Comparison of ENCODE assay signal across 28 cellular contexts in the genomic region with DNA sequence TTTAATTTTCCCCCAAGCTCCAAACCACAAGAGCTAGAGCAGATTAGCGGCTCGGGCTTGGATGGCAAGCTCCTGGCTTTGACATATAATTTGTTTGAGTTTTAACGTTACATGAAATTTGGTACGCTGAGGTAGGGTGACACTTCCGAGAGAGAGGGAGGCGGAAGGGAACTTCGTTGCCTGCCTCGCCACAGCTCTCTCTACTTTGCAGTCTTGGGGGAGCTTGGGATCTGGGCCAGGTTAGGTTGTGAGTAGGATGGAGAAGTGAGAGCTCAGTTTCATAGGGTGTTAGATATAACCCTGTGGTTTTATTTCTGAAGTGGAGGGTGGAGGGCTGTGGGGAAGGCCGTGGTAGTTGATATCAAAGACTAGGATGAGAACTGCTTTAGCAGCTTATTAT. TPM values are rescaled to one million over a fixed set of nuclear protein-coding genes. Genes with fewer than 3 reads are reported as not detected.
"Had no signal": no experiment of that assay in that cellular context is flagged by ENCODE, and none has a peak within 500 bp of the region (broad histone marks: within the 10 kb centered on the region; RNA-seq: fewer than 3 reads in every experiment).

No MANE protein-coding gene starts in this region.

- H3K9me3 ChIP-seq: adrenal gland, MG63, SJCRH30 had no signal

- H3K36me3 Mint-ChIP-seq: activated CD4-positive, alpha-beta memory T cell treated with anti-CD3 and anti-CD28 coated beads for 36 hours had no signal

- H3K9me3 Mint-ChIP-seq: activated CD4-positive, alpha-beta memory T cell treated with anti-CD3 and anti-CD28 coated beads for 36 hours; activated naive CD4-positive, alpha-beta T cell treated with anti-CD3 and anti-CD28 coated beads for 36 hours; activated T-helper 1 cell treated with anti-CD3 and anti-CD28 coated beads, Interleukin-12 subunit alpha, Interleukin-12 subunit beta, Interleukin-2, Interleukin-4 antibody, amounts not matched to agents 30 ng/mL and 10 ng/mL and 1 ng/mL, durations not matched to agents 14 hours and 24 hours and 36 hours; brain; IgD-negative memory B cell; T-helper 1 cell treated with Interleukin-12 subunit alpha and Interleukin-12 subunit beta and Interleukin-4 antibody, amounts not matched to agents 30 μg/mL and 1 μg/mL, for 36 hours; T-helper 2 cell treated with Interferon-gamma antibody and Interleukin-4, amounts not matched to agents 5 μg/mL and 100 μg/mL, for 36 hours; WTC11 had no signal

- H3K27ac ChIP-seq: adrenal gland, SJCRH30, SK-N-MC had no signal

- H3K4me1 Mint-ChIP-seq: IgD-negative memory B cell had no signal

- H3K27me3 Mint-ChIP-seq: activated CD4-positive, alpha-beta memory T cell treated with anti-CD3 and anti-CD28 coated beads for 36 hours had no signal

- H3K4me3 Mint-ChIP-seq: activated CD4-positive, alpha-beta memory T cell treated with anti-CD3 and anti-CD28 coated beads for 36 hours; activated naive CD4-positive, alpha-beta T cell treated with anti-CD3 and anti-CD28 coated beads for 36 hours; activated T-cell treated with anti-CD3 and anti-CD28 coated beads, Interleukin-2, amount 50 U/mL, for 4 hours; activated T-helper 1 cell treated with anti-CD3 and anti-CD28 coated beads, Interleukin-12 subunit alpha, Interleukin-12 subunit beta, Interleukin-2, Interleukin-4 antibody, amounts not matched to agents 30 ng/mL and 10 ng/mL and 1 ng/mL, durations not matched to agents 14 hours and 24 hours and 36 hours; brain; IgD-negative memory B cell; T-helper 1 cell treated with Interleukin-12 subunit alpha and Interleukin-12 subunit beta and Interleukin-4 antibody, amounts not matched to agents 30 μg/mL and 1 μg/mL, for 36 hours; T-helper 2 cell treated with Interferon-gamma antibody and Interleukin-4, amounts not matched to agents 5 μg/mL and 100 μg/mL, for 36 hours; WTC11 had no signal

- H3K4me3 ChIP-seq: adrenal gland, MG63, SJCRH30, SK-N-MC had no signal

- H3K27me3 ChIP-seq: adrenal gland, MG63, SJCRH30 had no signal

- H3K27ac Mint-ChIP-seq: activated CD4-positive, alpha-beta memory T cell treated with anti-CD3 and anti-CD28 coated beads for 36 hours; activated naive CD4-positive, alpha-beta T cell treated with anti-CD3 and anti-CD28 coated beads for 36 hours; activated naive CD4-positive, alpha-beta T cell treated with anti-CD3 and anti-CD28 coated beads, Interleukin-2, amount 50 U/mL, for 72 hours; activated T-helper 1 cell treated with anti-CD3 and anti-CD28 coated beads, Interleukin-12 subunit alpha, Interleukin-12 subunit beta, Interleukin-2, Interleukin-4 antibody, amounts not matched to agents 30 ng/mL and 10 ng/mL and 1 ng/mL, durations not matched to agents 14 hours and 24 hours and 36 hours; T-helper 1 cell treated with Interleukin-12 subunit alpha and Interleukin-12 subunit beta and Interleukin-4 antibody, amounts not matched to agents 30 μg/mL and 1 μg/mL, for 36 hours; T-helper 2 cell treated with Interferon-gamma antibody and Interleukin-4, amounts not matched to agents 5 μg/mL and 100 μg/mL, for 36 hours; WTC11 had no signal

- H3K36me3 ChIP-seq: adrenal gland, MG63, SJCRH30 had no signal

- DNase-seq: activated CD4-positive, alpha-beta memory T cell treated with anti-CD3 and anti-CD28 coated beads for 36 hours; activated CD4-positive, alpha-beta T cell treated with anti-CD3 and anti-CD28 coated beads for 4 hours; activated CD4-positive, alpha-beta T cell treated with anti-CD3 and anti-CD28 coated beads, Interleukin-2, amount 50 U/mL, for 1 hour; activated CD8-positive, alpha-beta memory T cell treated with anti-CD3 and anti-CD28 coated beads, Interleukin-2, amount 50 U/mL, for 4 hours; activated gamma-delta T cell treated with Interleukin-2 at 50 U/mL for 16 hours; activated naive CD4-positive, alpha-beta T cell treated with anti-CD3 and anti-CD28 coated beads for 36 hours; activated T-cell treated with anti-CD3 and anti-CD28 coated beads for 4 hours; activated T-cell treated with anti-CD3 and anti-CD28 coated beads, Interleukin-2, amount 50 U/mL, for 4 hours; Karpas-422; KBM-7; MG63; NCI-H1092 treated with DMSO at 0.1 percent for 48 hours; NCI-H146; NCI-H2029 treated with DMSO at 0.1 percent for 48 hours; NCI-H226; NCI-H446 treated with DMSO at 0.1 percent for 48 hours; NCI-H524 treated with DMSO at 0.1 percent for 48 hours; SHP77; SJCRH30 had no signal

RNA-seq across cellular contexts. Expression of a gene that starts 39.7 kb away (rescaled TPM):
- total RNA-seq: activated CD4-positive, alpha-beta memory T cell treated with anti-CD3 and anti-CD28 coated beads for 36 hours; activated naive CD4-positive, alpha-beta T cell treated with anti-CD3 and anti-CD28 coated beads for 36 hours; activated naive CD4-positive, alpha-beta T cell treated with anti-CD3 and anti-CD28 coated beads, Interleukin-2, amount 50 U/mL, for 72 hours; activated T-cell treated with anti-CD3 and anti-CD28 coated beads, Interleukin-2, amount 50 U/mL, for 4 hours; activated T-helper 1 cell treated with anti-CD3 and anti-CD28 coated beads, Interleukin-12 subunit alpha, Interleukin-12 subunit beta, Interleukin-2, Interleukin-4 antibody, amounts not matched to agents 30 ng/mL and 10 ng/mL and 1 ng/mL, durations not matched to agents 14 hours and 24 hours and 36 hours; adrenal gland; WTC11 had no signal
- polyA plus RNA-seq: IgD-negative memory B cell had no signal
